ENCODE assay signal across 9 cellular contexts in genomic region chr11:20022363-20023081, GRCh38.
DNase-seq lines count a peak whose midpoint lies in the region; ATAC-seq and TF ChIP-seq lines count a peak whose summit lies in the region.
"Had no signal": no experiment of that assay in that cellular context is flagged by ENCODE, and none has a peak within 500 bp of the region (broad histone marks: within the 10 kb centered on the region; RNA-seq: fewer than 3 reads in every experiment).

No MANE protein-coding gene starts in this region.

- no peak overlapping the region for H3K4me3 Mint-ChIP-seq in progenitor cell of endocrine pancreas (ENCODE audit: low read depth)
- H3K4me3 Mint-ChIP-seq: activated naive CD4-positive, alpha-beta T cell treated with anti-CD3 and anti-CD28 coated beads, Interleukin-2, amount 50 U/mL, for 24 hours had no signal

- H3K27ac ChIP-seq in cardiac muscle cell, result peak overlapping the region; percentile 89
- no peak overlapping the region for H3K27ac ChIP-seq in stomach

- no peak for TF ChIP-seq CTCF in WI38 (IDR thresholded peaks at IDR 0.05; ENCODE audit: low read depth, low read length)
- TF ChIP-seq CTCF in cardiac muscle cell (IDR thresholded peaks at IDR 0.05; ENCODE audit: low read depth, low read length), result no peak
- TF ChIP-seq CTCF in progenitor cell of endocrine pancreas (IDR thresholded peaks at IDR 0.05; ENCODE audit: unreplicated experiment), result no peak
- TF ChIP-seq CTCF in stomach (IDR thresholded peaks at IDR 0.05), result no peak

- H3K9me3 Mint-ChIP-seq in progenitor cell of endocrine pancreas (ENCODE audit: low read depth), result no peaks in the 10 kb centered on the region
- H3K9me3 Mint-ChIP-seq: activated naive CD4-positive, alpha-beta T cell treated with anti-CD3 and anti-CD28 coated beads, Interleukin-2, amount 50 U/mL, for 24 hours had no signal

- H3K27ac Mint-ChIP-seq in progenitor cell of endocrine pancreas, result no peak overlapping the region
- H3K27ac Mint-ChIP-seq: activated naive CD4-positive, alpha-beta T cell treated with anti-CD3 and anti-CD28 coated beads, Interleukin-2, amount 50 U/mL, for 24 hours had no signal

- H3K36me3 Mint-ChIP-seq in progenitor cell of endocrine pancreas (ENCODE audit: insufficient read depth), result no peaks in the 10 kb centered on the region
- H3K36me3 Mint-ChIP-seq: activated naive CD4-positive, alpha-beta T cell treated with anti-CD3 and anti-CD28 coated beads, Interleukin-2, amount 50 U/mL, for 24 hours had no signal

- no peaks in the 10 kb centered on the region for H3K27me3 Mint-ChIP-seq in progenitor cell of endocrine pancreas
- H3K27me3 Mint-ChIP-seq: activated naive CD4-positive, alpha-beta T cell treated with anti-CD3 and anti-CD28 coated beads, Interleukin-2, amount 50 U/mL, for 24 hours had no signal

- no peaks in the 10 kb centered on the region for H3K9me3 ChIP-seq in cardiac muscle cell (ENCODE audit: low read depth)
- no peaks in the 10 kb centered on the region for H3K9me3 ChIP-seq in stomach

- H3K27me3 ChIP-seq in cardiac muscle cell, result no peaks in the 10 kb centered on the region
- H3K27me3 ChIP-seq in stomach, result no peaks in the 10 kb centered on the region

- H3K4me3 ChIP-seq in WI38 (ENCODE audit: low read depth, low read length) (peak overlapping the region; percentile 20; the same call in 1 of the 2 replicates), cardiac muscle cell (peak overlapping the region; percentile 52), stomach (no peak overlapping the region)

- H3K4me1 ChIP-seq in cardiac muscle cell (ENCODE audit: low read depth) (peaks cover 41% of the 10 kb centered on the region), stomach (peaks cover 9 to 46% (median 23%) of the 10 kb centered on the region in 4 donors)

- peaks cover 40% of the 10 kb centered on the region for H3K4me1 Mint-ChIP-seq in progenitor cell of endocrine pancreas (ENCODE audit: low read depth)
- H3K4me1 Mint-ChIP-seq: activated naive CD4-positive, alpha-beta T cell treated with anti-CD3 and anti-CD28 coated beads, Interleukin-2, amount 50 U/mL, for 24 hours had no signal

- TF ChIP-seq EP300 in stomach (IDR thresholded peaks at IDR 0.05), result no peak

- TF ChIP-seq POLR2A in stomach (IDR thresholded peaks at IDR 0.05), result no peak

- 39 to 50% (median 44%) methylated on average over 10 of the region's 10 CpGs for WGBS in stomach, 5 donors

- intact Hi-C loops in stomach (cut with DNase I; ENCODE audit: low total_unique reads), result no loop called here

- peak; percentile 79 to 93 for DNase-seq in cardiac muscle cell (ENCODE audit: low read depth in 1 of 2, low spot score in 1 of 2)
- DNase-seq in progenitor cell of endocrine pancreas (ENCODE audit: low spot score, unreplicated experiment), result peak; percentile 22
- no peak for DNase-seq in HCEC 1CT
- DNase-seq in stomach, result no peak
- no peak for DNase-seq in stimulated activated naive CD4-positive, alpha-beta T cell treated with Interleukin-2 at 50 U/mL for 16 hours (lab: John Stamatoyannopoulos, UW)

- H3K36me3 ChIP-seq in cardiac muscle cell (no peaks in the 10 kb centered on the region), stomach (no peaks in the 10 kb centered on the region)

- ATAC-seq in HG02885 (IDR thresholded peaks at IDR 0.05; ENCODE audit: poor library complexity, unreplicated experiment) (peak; percentile 42), GM19023 (IDR thresholded peaks at IDR 0.05; ENCODE audit: unreplicated experiment) (no peak)

Comparison
In these comparisons a context has a peak if more than half of its experiments do, and no peak if none do; other contexts are left out.
1. H3K4me3 ChIP-seq: peak in WI38 (single experiment) and cardiac muscle cell (single experiment); none in stomach (0 of 4).
2. DNase-seq: peak in cardiac muscle cell (2 of 2) and progenitor cell of endocrine pancreas (single experiment); none in HCEC 1CT (single experiment), stomach (single experiment) and stimulated activated naive CD4-positive, alpha-beta T cell treated with Interleukin-2 at 50 U/mL for 16 hours (single experiment).